In the genomic region with DNA sequence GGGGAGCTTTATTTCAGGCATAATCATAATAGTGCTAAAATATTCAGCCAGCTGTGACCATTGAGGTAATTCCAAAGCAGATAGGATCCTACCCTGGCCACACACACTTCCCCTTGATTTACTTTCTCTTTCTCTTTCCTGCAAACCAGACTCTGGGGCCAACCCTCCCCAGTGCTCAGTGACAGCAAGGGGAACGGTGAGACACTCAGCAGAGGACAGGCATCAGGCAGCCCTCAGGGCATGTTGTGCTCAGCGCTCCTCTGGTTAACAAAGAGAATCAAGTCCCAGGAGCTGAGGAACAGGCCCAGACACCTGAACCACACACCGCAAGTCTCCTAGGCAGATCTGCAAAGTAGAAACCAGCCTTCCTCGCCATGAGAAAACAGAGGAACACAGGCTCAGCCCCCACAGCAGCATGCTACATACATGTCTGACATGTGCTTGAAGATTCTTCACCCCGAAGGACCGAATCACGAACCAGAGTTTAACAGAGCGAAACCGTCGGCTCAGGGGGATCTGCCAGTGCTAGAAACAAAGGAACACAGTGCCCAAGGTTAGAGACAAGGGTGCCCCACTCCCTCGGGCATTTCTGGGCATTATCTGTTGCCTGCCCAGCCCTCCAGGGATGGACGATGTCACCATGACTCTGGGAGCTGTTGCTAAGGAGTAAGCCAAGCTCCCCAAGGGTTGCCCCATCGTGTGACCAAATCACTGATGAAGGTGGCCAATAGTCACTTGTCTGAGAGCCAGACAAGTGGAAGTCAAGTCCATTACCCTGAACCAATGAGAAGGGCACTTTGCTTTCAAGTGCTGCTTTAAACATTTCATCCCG, we compare ENCODE assay signal across 1 cellular context.
TF ChIP-seq lines count a peak whose summit lies in the region.

No MANE protein-coding gene starts in this region.

TF ChIP-seq in H1, 55 proteins besides CTCF, POLR2A, EP300 and RAD21:
- TF ChIP-seq TCF12 (IDR thresholded peaks at IDR 0.05; ENCODE audit: low read depth, low read length): no peak
- no peak for TF ChIP-seq SP2 (IDR thresholded peaks at IDR 0.05; ENCODE audit: low read length)
- TF ChIP-seq CBX5 (IDR thresholded peaks at IDR 0.05; ENCODE audit: low read depth, low read length): no peak
- TF ChIP-seq SIRT6 (IDR thresholded peaks at IDR 0.05; ENCODE audit: low read length): no peak
- TF ChIP-seq CBX8 (IDR thresholded peaks at IDR 0.05; ENCODE audit: borderline replicate concordance, low read depth, low read length): no peak
- no peak for TF ChIP-seq KDM1A (IDR thresholded peaks at IDR 0.05; ENCODE audit: borderline replicate concordance, low read length)
- TF ChIP-seq RXRA (IDR thresholded peaks at IDR 0.05; ENCODE audit: insufficient read depth, low read depth, low read length): no peak
- no peak for TF ChIP-seq NANOG (IDR thresholded peaks at IDR 0.05; ENCODE audit: insufficient read depth, low read depth, low read length, poor library complexity, severe bottlenecking)
- TF ChIP-seq JUND (IDR thresholded peaks at IDR 0.05; ENCODE audit: low read length): no peak
- TF ChIP-seq FOSL1 (IDR thresholded peaks at IDR 0.05; ENCODE audit: insufficient read depth, low read depth, low read length): no peak
- no peak for TF ChIP-seq HDAC2 (IDR thresholded peaks at IDR 0.05; ENCODE audit: borderline replicate concordance in 1 of 2, low read depth in 2 of 2, low read length in 2 of 2)
- no peak for TF ChIP-seq JUN (IDR thresholded peaks at IDR 0.05; ENCODE audit: low read depth, low read length)
- no peak for TF ChIP-seq CEBPB (IDR thresholded peaks at IDR 0.05; ENCODE audit: low read depth, low read length)
- TF ChIP-seq, protein P1, sequence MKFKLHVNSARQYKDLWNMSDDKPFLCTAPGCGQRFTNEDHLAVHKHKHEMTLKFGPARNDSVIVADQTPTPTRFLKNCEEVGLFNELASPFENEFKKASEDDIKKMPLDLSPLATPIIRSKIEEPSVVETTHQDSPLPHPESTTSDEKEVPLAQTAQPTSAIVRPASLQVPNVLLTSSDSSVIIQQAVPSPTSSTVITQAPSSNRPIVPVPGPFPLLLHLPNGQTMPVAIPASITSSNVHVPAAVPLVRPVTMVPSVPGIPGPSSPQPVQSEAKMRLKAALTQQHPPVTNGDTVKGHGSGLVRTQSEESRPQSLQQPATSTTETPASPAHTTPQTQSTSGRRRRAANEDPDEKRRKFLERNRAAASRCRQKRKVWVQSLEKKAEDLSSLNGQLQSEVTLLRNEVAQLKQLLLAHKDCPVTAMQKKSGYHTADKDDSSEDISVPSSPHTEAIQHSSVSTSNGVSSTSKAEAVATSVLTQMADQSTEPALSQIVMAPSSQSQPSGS (IDR thresholded peaks at IDR 0.05; ENCODE audit: low read length): no peak
- no peak for TF ChIP-seq CHD1 (IDR thresholded peaks at IDR 0.05; ENCODE audit: low read depth, low read length)
- TF ChIP-seq RBBP5 (IDR thresholded peaks at IDR 0.05; ENCODE audit: borderline replicate concordance, low read depth, low read length): no peak
- TF ChIP-seq YY1 (IDR thresholded peaks at IDR 0.05; ENCODE audit: low read depth, low read length): no peak
- no peak for TF ChIP-seq BCL11A (IDR thresholded peaks at IDR 0.05; ENCODE audit: low read depth in 2 of 2, low read length in 2 of 2)
- no peak for TF ChIP-seq EZH2 (IDR thresholded peaks at IDR 0.05; ENCODE audit: low read depth, low read length, severe bottlenecking)
TF ChIP-seq in H1: peak in this region for 0.
